Comparison of ENCODE assay signal across 8 cellular contexts in the genomic region with DNA sequence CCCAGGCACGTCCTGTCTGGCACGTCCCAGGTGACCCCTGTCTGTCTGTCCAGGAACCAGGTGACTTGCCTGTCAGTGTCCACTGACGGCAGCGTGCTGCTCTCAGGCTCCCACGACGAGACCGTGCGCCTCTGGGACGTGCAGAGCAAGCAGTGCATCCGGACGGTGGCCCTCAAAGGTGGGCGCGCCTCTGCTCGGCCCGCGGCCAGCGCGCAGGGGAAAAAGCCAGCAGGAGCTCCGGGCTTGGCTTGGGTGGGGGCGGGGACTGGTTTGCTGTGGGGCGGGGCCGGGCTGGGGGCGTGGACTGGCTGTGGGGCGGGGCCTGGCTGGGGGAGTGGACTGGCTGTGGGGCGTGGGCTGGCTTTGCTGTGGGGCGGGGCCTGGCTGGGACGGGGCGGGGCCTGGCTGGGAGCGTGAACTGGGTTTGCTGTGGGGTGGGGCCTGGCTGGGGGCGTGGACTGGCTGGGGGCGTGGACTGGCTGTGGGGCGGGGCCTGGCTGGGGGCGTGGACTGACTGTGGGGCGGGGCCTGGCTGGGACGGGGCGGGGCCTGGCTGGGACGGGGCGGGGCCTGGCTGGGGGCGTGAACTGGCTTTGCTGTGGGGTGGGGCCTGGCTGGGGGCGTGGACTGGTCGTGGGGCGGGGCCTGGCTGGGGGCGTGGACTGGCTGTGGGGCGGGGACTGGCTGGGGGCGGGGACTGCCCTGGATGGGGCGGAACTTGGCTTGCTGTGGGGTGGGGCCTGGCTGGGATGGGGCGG. TPM values are rescaled to one million over a fixed set of nuclear protein-coding genes. Genes with fewer than 3 reads are reported as not detected.
DNase-seq lines count a peak whose midpoint lies in the region; ATAC-seq and TF ChIP-seq lines count a peak whose summit lies in the region.

No MANE protein-coding gene starts in this region.

- no peak for ATAC-seq in HG02973 (IDR thresholded peaks at IDR 0.05; ENCODE audit: unreplicated experiment)

- H3K9ac ChIP-seq in HUES48 (ENCODE audit: low read depth, low read length), result no peak overlapping the region

- TF ChIP-seq POLR2A in erythroblast (IDR thresholded peaks at IDR 0.05; ENCODE audit: low read length) (no peak), prostate gland (IDR thresholded peaks at IDR 0.05) (no peak), vagina (IDR thresholded peaks at IDR 0.05) (no peak)

- H3K36me3 ChIP-seq in HUES48 (ENCODE audit: control insufficient read depth, insufficient read depth, low read length), result peaks cover 38% of the 10 kb centered on the region
- H3K36me3 ChIP-seq in prostate gland, result peaks cover 0 to 10% of the 10 kb centered on the region in 2 donors
- H3K36me3 ChIP-seq in vagina, result peaks cover 0 to 36% of the 10 kb centered on the region in 2 donors

- TF ChIP-seq CTCF in prostate gland (IDR thresholded peaks at IDR 0.05), result no peak
- TF ChIP-seq CTCF in vagina (IDR thresholded peaks at IDR 0.05), result no peak

- intact Hi-C loops in prostate gland (cut with DNase I) (no loop called here), vagina (cut with DNase I) (no loop called here)

- peak; percentile 75 for DNase-seq in activated CD4-positive, alpha-beta T cell treated with anti-CD3 and anti-CD28 coated beads, Interleukin-2, amount 50 U/mL, for 1 hour
- DNase-seq in erythroblast (lab: John Stamatoyannopoulos, UW) (peak; percentile 82 to 83), GDM1 (lab: John Stamatoyannopoulos, UW) (no peak), prostate gland (ENCODE audit: low spot score) (no peak), vagina (ENCODE audit: extremely low spot score in 2 of 2) (no peak)
- DNase-seq in stimulated activated CD4-positive, alpha-beta T cell treated with anti-CD3 and anti-CD28 coated beads, TNF-alpha, amount 100 ng/mL, for 48 hours (ENCODE audit: low read depth in 3 of 3), result peak; percentile 64 to 82 (median 71)

- H3K4me1 ChIP-seq in HUES48 (ENCODE audit: control insufficient read depth, insufficient read depth, low read length) (no peaks in the 10 kb centered on the region; the same call in 1 of the 2 replicates), prostate gland (replicated peaks) (no peaks in the 10 kb centered on the region), vagina (peaks cover 7% of the 10 kb centered on the region)

- H3K9me3 ChIP-seq in HUES48 (ENCODE audit: control insufficient read depth, insufficient read depth, low read length) (no peaks in the 10 kb centered on the region), prostate gland (no peaks in the 10 kb centered on the region), vagina (no peaks in the 10 kb centered on the region)

- no peak overlapping the region for H3K4me3 ChIP-seq in HUES48 (ENCODE audit: low read depth, low read length)
- H3K4me3 ChIP-seq in prostate gland, result no peak overlapping the region
- no peak overlapping the region for H3K4me3 ChIP-seq in vagina

- WGBS in prostate gland, result 86% methylated on average over 39 of the region's 47 CpGs

- peak overlapping the region; percentile 28 for H3K27ac ChIP-seq in HUES48 (ENCODE audit: low read depth, low read length)
- no peak overlapping the region for H3K27ac ChIP-seq in prostate gland
- H3K27ac ChIP-seq in vagina, result no peak overlapping the region

- no peaks in the 10 kb centered on the region for H3K27me3 ChIP-seq in HUES48 (ENCODE audit: control insufficient read depth, insufficient read depth, low read length)
- H3K27me3 ChIP-seq in prostate gland (replicated peaks; ENCODE audit: insufficient read depth), result no peaks in the 10 kb centered on the region
- H3K27me3 ChIP-seq in vagina, result no peaks in the 10 kb centered on the region

RNA-seq across cellular contexts. Expression of a gene that starts 7.2 kb away (rescaled TPM):
- total RNA-seq in prostate gland (10 to 100 TPM; 35.0 to 94.8 TPM), vagina (66.8 TPM)

RNA-seq across cellular contexts. Expression of a gene that starts 8.9 kb away (rescaled TPM):
- total RNA-seq in prostate gland (under 1 TPM in 1 of 2 donors, not detected in 1; 0.34 TPM), vagina (not detected)

RNA-seq across cellular contexts. Expression of a gene that starts 29.6 kb away (rescaled TPM):
- total RNA-seq in prostate gland, result 100 to 1,000 TPM; 216 to 377 TPM
- total RNA-seq in vagina, result 130 TPM

RNA-seq across cellular contexts. Expression of a gene that starts 30.0 kb away (rescaled TPM):
- total RNA-seq in prostate gland, result not detected
- not detected for total RNA-seq in vagina

RNA-seq across cellular contexts. Expression of a gene that starts 35.1 kb away (rescaled TPM):
- 100 to 1,000 TPM in 1 of 2 donors, 10 to 100 TPM in 1; 82.9 to 101 TPM for total RNA-seq in prostate gland
- 76.1 TPM for total RNA-seq in vagina

Comparison
In these comparisons a context has a peak if more than half of its experiments do, and no peak if none do; other contexts are left out.
1. DNase-seq: peak in activated CD4-positive, alpha-beta T cell treated with anti-CD3 and anti-CD28 coated beads, Interleukin-2, amount 50 U/mL, for 1 hour (single experiment), erythroblast (2 of 2) and stimulated activated CD4-positive, alpha-beta T cell treated with anti-CD3 and anti-CD28 coated beads, TNF-alpha, amount 100 ng/mL, for 48 hours (3 of 3); none in GDM1 (single experiment), prostate gland (single experiment) and vagina (0 of 2).